14 cellular contexts compared by ENCODE assay signal in the genomic region with DNA sequence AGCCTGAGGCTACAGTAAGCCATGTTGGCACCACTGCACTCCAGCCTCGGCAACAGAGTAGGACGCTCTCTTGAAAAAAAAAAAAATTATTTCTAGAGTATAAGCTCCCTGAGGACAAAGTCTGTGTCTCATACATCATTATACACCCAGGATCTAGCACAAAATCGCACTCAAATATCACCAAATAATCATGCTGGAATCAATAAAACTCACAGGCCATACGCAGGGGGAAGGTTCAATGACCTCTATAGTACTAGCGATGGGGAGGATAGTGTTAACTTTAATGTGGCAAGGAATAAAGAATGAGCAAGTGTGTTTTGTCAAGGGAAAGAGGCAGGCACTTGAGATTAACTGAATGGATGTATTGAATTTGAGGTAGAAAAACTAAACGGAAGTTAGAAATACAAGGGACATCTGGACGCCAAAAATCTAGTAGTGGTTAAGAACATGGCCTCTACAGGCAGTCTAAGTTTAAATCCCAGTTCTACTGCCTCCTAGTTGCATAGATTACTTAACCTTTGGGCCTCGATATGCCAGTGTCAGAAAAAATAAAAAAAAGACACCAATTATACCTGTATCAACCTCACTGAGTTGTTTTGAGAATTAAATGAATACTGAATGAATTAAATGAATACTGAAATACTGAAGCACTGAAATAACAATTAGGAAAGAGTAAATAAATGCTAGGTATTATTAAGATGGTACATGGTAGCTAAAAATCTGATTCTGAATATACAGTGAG.
"Had no signal": no experiment of that assay in that cellular context is flagged by ENCODE, and none has a peak within 500 bp of the region (broad histone marks: within the 10 kb centered on the region; RNA-seq: fewer than 3 reads in every experiment).

No MANE protein-coding gene starts in this region.

- H3K27ac ChIP-seq: thoracic aorta, VCaP had no signal

- H3K9me3 Mint-ChIP-seq: activated naive CD4-positive, alpha-beta T cell treated with anti-CD3 and anti-CD28 coated beads for 36 hours; activated T-helper 1 cell treated with anti-CD3 and anti-CD28 coated beads, Interleukin-12 subunit alpha, Interleukin-12 subunit beta, Interleukin-2, Interleukin-4 antibody, amounts not matched to agents 30 ng/mL and 10 ng/mL and 1 ng/mL, durations not matched to agents 14 hours and 24 hours and 36 hours; central memory CD8-positive, alpha-beta T cell; memory B cell; stimulated activated naive CD8-positive, alpha-beta T cell treated with anti-CD3 and anti-CD28 coated beads, Interleukin-15, Interleukin-2, amounts not matched to agents 100 ng/mL and 50 ng/mL, for 24 hours; T-cell had no signal

- H3K36me3 ChIP-seq: thoracic aorta had no signal

- H3K27ac Mint-ChIP-seq: activated CD4-positive, alpha-beta T cell treated with anti-CD3 and anti-CD28 coated beads for 36 hours; activated naive CD4-positive, alpha-beta T cell treated with anti-CD3 and anti-CD28 coated beads for 36 hours; activated T-helper 1 cell treated with anti-CD3 and anti-CD28 coated beads, Interleukin-12 subunit alpha, Interleukin-12 subunit beta, Interleukin-2, Interleukin-4 antibody, amounts not matched to agents 30 ng/mL and 10 ng/mL and 1 ng/mL, durations not matched to agents 14 hours and 24 hours and 36 hours; memory B cell; stimulated activated naive CD8-positive, alpha-beta T cell treated with anti-CD3 and anti-CD28 coated beads, Interleukin-15, Interleukin-2, amounts not matched to agents 100 ng/mL and 50 ng/mL, for 24 hours had no signal

- H3K4me3 Mint-ChIP-seq: activated CD4-positive, alpha-beta T cell treated with anti-CD3 and anti-CD28 coated beads for 36 hours; activated naive CD4-positive, alpha-beta T cell treated with anti-CD3 and anti-CD28 coated beads for 36 hours; activated T-helper 1 cell treated with anti-CD3 and anti-CD28 coated beads, Interleukin-12 subunit alpha, Interleukin-12 subunit beta, Interleukin-2, Interleukin-4 antibody, amounts not matched to agents 30 ng/mL and 10 ng/mL and 1 ng/mL, durations not matched to agents 14 hours and 24 hours and 36 hours; central memory CD8-positive, alpha-beta T cell; memory B cell; stimulated activated naive CD8-positive, alpha-beta T cell treated with anti-CD3 and anti-CD28 coated beads, Interleukin-15, Interleukin-2, amounts not matched to agents 100 ng/mL and 50 ng/mL, for 24 hours; T-cell had no signal

- DNase-seq: activated CD4-positive, alpha-beta T cell treated with anti-CD3 and anti-CD28 coated beads for 36 hours; activated naive CD4-positive, alpha-beta T cell treated with anti-CD3 and anti-CD28 coated beads for 36 hours; effector memory CD4-positive, alpha-beta T cell; erythroblast; stimulated activated CD4-positive, alpha-beta T cell treated with anti-CD3 and anti-CD28 coated beads, Interleukin-4, amount 100 ng/mL, for 1 hour; stimulated activated CD8-positive, alpha-beta memory T cell treated with anti-CD3 and anti-CD28 coated beads, Interleukin-4, amount 100 ng/mL, for 48 hours; T-cell had no signal

- H3K27me3 Mint-ChIP-seq: activated CD4-positive, alpha-beta T cell treated with anti-CD3 and anti-CD28 coated beads for 36 hours; central memory CD8-positive, alpha-beta T cell; memory B cell; stimulated activated naive CD8-positive, alpha-beta T cell treated with anti-CD3 and anti-CD28 coated beads, Interleukin-15, Interleukin-2, amounts not matched to agents 100 ng/mL and 50 ng/mL, for 24 hours; T-cell had no signal

- H3K9me3 ChIP-seq: thoracic aorta had no signal

- ATAC-seq: activated CD4-positive, alpha-beta T cell treated with anti-CD3 and anti-CD28 coated beads for 36 hours; left lobe of liver; T-cell had no signal

- H3K4me3 ChIP-seq: thoracic aorta had no signal
